16 cellular contexts compared by ENCODE assay signal in the genomic region with DNA sequence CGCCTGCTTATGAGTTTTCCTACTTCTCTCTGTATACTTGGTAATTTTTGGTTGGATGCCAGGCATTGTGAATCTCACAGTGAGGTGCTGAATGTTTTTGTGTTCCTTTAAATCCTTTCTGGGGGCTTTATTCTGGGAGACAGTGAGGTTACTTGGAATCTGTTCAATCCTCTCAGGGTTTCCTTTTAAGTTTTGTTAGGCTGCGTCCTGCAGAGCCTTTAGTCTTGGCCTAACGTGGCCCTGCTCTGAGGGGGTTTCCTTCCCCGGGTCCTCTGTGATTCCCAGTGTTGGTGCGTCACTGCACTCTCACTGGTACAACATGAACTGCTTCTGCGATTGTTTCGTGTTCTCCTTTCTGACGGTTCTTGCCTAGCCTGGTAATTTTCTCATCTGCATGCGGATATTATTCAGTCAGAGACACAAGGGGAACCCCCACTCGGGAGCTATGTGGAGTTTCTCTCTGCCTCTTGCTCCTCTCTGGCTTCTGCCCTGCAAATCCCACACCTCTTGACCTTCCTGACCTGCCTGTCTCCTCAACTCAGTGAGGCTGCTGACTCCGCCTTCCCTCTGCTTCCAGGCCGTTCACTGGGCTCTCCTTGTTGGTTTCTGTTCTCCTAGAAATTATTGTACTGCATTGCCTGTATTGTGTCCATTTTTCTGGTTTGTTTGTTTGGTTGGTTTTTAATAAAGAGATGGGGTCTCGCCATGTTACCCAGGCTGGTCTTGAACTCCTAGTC.
DNase-seq lines count a peak whose midpoint lies in the region; ATAC-seq, FAIRE-seq and TF ChIP-seq lines count a peak whose summit lies in the region.
"Had no signal": no experiment of that assay in that cellular context is flagged by ENCODE, and none has a peak within 500 bp of the region (broad histone marks: within the 10 kb centered on the region; RNA-seq: fewer than 3 reads in every experiment).

No MANE protein-coding gene starts in this region.

- no peak for TF ChIP-seq POLR2A in transverse colon (IDR thresholded peaks at IDR 0.05)

- H3K27me3 Mint-ChIP-seq in astrocyte (ENCODE audit: low read depth, unreplicated experiment) (no peaks in the 10 kb centered on the region), neural crest cell (ENCODE audit: low read depth) (no peaks in the 10 kb centered on the region)

- H3K36me3 Mint-ChIP-seq in astrocyte (ENCODE audit: low read depth, unreplicated experiment) (peaks cover 21% of the 10 kb centered on the region), neural crest cell (ENCODE audit: low read depth) (peaks cover 36% of the 10 kb centered on the region)
- H3K36me3 Mint-ChIP-seq: CD4-positive, CD25-positive, alpha-beta regulatory T cell; stimulated activated naive B cell treated with anti-CD40 and anti-IgM and Interleukin-4, amounts not matched to agents 10 μg/mL and 1 μg/mL and 100 μg/mL, for 72 hours had no signal

- in situ Hi-C loops in transverse colon (cut with MboI; ENCODE audit: low pct_ligation_motif_present in 1 of 4, low pct_unique_long_range_greater_than_20kb in 1 of 4, low sequenced_read_pairs in 3 of 4): no loop called here

- H2AFZ ChIP-seq in astrocyte (ENCODE audit: low read depth, low read length): no peak overlapping the region

- FAIRE-seq in astrocyte (lab: Jason Lieb, UNC): no peak

- H3K4me1 ChIP-seq in astrocyte (ENCODE audit: insufficient read depth, low read length) (peaks cover 12% of the 10 kb centered on the region), transverse colon (peaks cover 0 to 13% (median 0%) of the 10 kb centered on the region in 4 donors)

- peak overlapping the region; percentile 28 for H3K4me3 Mint-ChIP-seq in astrocyte (ENCODE audit: unreplicated experiment)
- H3K4me3 Mint-ChIP-seq in neural crest cell: no peak overlapping the region
- H3K4me3 Mint-ChIP-seq: CD4-positive, CD25-positive, alpha-beta regulatory T cell; stimulated activated naive B cell treated with anti-CD40 and anti-IgM and Interleukin-4, amounts not matched to agents 10 μg/mL and 1 μg/mL and 100 μg/mL, for 72 hours had no signal

- peak overlapping the region; percentile 44 for H3K4me2 ChIP-seq in astrocyte (ENCODE audit: low read length)
- H3K4me2 ChIP-seq: SK-N-SH had no signal

- H3K4me1 Mint-ChIP-seq in astrocyte (ENCODE audit: low read depth, unreplicated experiment): peaks cover 24% of the 10 kb centered on the region
- H3K4me1 Mint-ChIP-seq in neural crest cell: peaks cover 36% of the 10 kb centered on the region
- H3K4me1 Mint-ChIP-seq: stimulated activated naive B cell treated with anti-CD40 and anti-IgM and Interleukin-4, amounts not matched to agents 10 μg/mL and 1 μg/mL and 100 μg/mL, for 72 hours had no signal

- no peak overlapping the region for H3K4me3 ChIP-seq in astrocyte (ENCODE audit: insufficient read depth, low read depth, low read length)
- no peak overlapping the region for H3K4me3 ChIP-seq in transverse colon

- H3K79me2 ChIP-seq in astrocyte (ENCODE audit: insufficient read depth, low read length): no peaks in the 10 kb centered on the region

- ATAC-seq in Right ventricle myocardium inferior: no peak
- ATAC-seq in HG03280 (IDR thresholded peaks at IDR 0.05; ENCODE audit: unreplicated experiment): no peak
- no peak for ATAC-seq in HG02642 (IDR thresholded peaks at IDR 0.05; ENCODE audit: poor library complexity, unreplicated experiment)

- H4K20me1 ChIP-seq in astrocyte (ENCODE audit: insufficient read depth, low read length): peaks cover 24% of the 10 kb centered on the region

- H3K27ac Mint-ChIP-seq in astrocyte (ENCODE audit: unreplicated experiment): peak overlapping the region; percentile 4
- peak overlapping the region; percentile 45 for H3K27ac Mint-ChIP-seq in neural crest cell (ENCODE audit: unreplicated experiment)
- H3K27ac Mint-ChIP-seq: CD4-positive, CD25-positive, alpha-beta regulatory T cell; stimulated activated naive B cell treated with anti-CD40 and anti-IgM and Interleukin-4, amounts not matched to agents 10 μg/mL and 1 μg/mL and 100 μg/mL, for 72 hours had no signal

- TF ChIP-seq CTCF in astrocyte (IDR thresholded peaks at IDR 0.05; ENCODE audit: insufficient read depth, low read depth, low read length) (no peak), neural crest cell (conservative IDR thresholded peaks at IDR 0.05) (no peak), transverse colon (IDR thresholded peaks at IDR 0.05) (no peak)

- peak overlapping the region; percentile 57 for H3K9ac ChIP-seq in astrocyte (ENCODE audit: low read length)
- H3K9ac ChIP-seq: SK-N-SH had no signal

- H3K27me3 ChIP-seq in astrocyte (ENCODE audit: insufficient read depth, low read length) (no peaks in the 10 kb centered on the region), transverse colon (no peaks in the 10 kb centered on the region)

- TF ChIP-seq EP300 in transverse colon (IDR thresholded peaks at IDR 0.05; ENCODE audit: low read depth): peak; percentile 84

- H3K36me3 ChIP-seq in astrocyte (ENCODE audit: insufficient read depth, low read length) (peaks cover 6% of the 10 kb centered on the region), transverse colon (peaks cover 0 to 51% (median 24%) of the 10 kb centered on the region in 4 donors)

- 68 to 71% methylated on average over 6 to 13 of the region's 13 CpGs for WGBS in transverse colon (ENCODE audit: low coverage in 1 of 2), 2 donors

- intact Hi-C loops in Right ventricle myocardium inferior (cut with DNase I): no loop called here
- intact Hi-C loops in transverse colon (cut with DNase I; ENCODE audit: low total_unique reads): no loop called here

- H3K9me3 ChIP-seq in astrocyte (ENCODE audit: insufficient read depth, low read depth, low read length): no peaks in the 10 kb centered on the region
- H3K9me3 ChIP-seq in transverse colon: no peaks in the 10 kb centered on the region

- H3K27ac ChIP-seq in astrocyte (ENCODE audit: low read depth, low read length): peak overlapping the region; percentile 40
- H3K27ac ChIP-seq in transverse colon: peak overlapping the region; percentile 28 to 68 (median 52)
- H3K27ac ChIP-seq: VCaP had no signal

- peaks cover 2% of the 10 kb centered on the region for H3K9me3 Mint-ChIP-seq in astrocyte (ENCODE audit: unreplicated experiment)
- H3K9me3 Mint-ChIP-seq in neural crest cell: no peaks in the 10 kb centered on the region

- no peak for DNase-seq in astrocyte (ENCODE audit: low read depth)
- peak; percentile 60 for DNase-seq in Right ventricle myocardium inferior (ENCODE audit: missing footprints)
- DNase-seq in neural crest cell (ENCODE audit: low read depth, low spot score): no peak
- DNase-seq in transverse colon: peak; percentile 11
- DNase-seq in hippocampal formation (lab: John Stamatoyannopoulos, UW): no peak
- DNase-seq: activated T-cell treated with anti-CD3 and anti-CD28 coated beads, Interleukin-2, amount 50 U/mL, for 1 hour; CD4-positive, CD25-positive, alpha-beta regulatory T cell; central memory CD4-positive, alpha-beta T cell; islet precursor cell; KG1; NCI-H1694 treated with DMSO at 0.1 percent for 48 hours; SK-N-SH; stimulated activated naive B cell treated with anti-CD40 and anti-IgM and Interleukin-4, amounts not matched to agents 10 μg/mL and 1 μg/mL and 100 μg/mL, for 72 hours had no signal

Comparison
In these comparisons a context has a peak if more than half of its experiments do, and no peak if none do; other contexts are left out.
1. DNase-seq: peak in Right ventricle myocardium inferior (single experiment) and transverse colon (single experiment); none in astrocyte (single experiment), neural crest cell (single experiment) and hippocampal formation (0 of 2).